In genomic region chr17:33492731-33493260, GRCh38 we compare ENCODE assay signal across 1 cellular context.
TF ChIP-seq lines count a peak whose summit lies in the region.

No MANE protein-coding gene starts in this region.

TF ChIP-seq in GM12878, 131 proteins besides CTCF, POLR2A, EP300 and RAD21 (continued from another document):
- TF ChIP-seq ZNF687 (IDR thresholded peaks at IDR 0.05), result no peak
- TF ChIP-seq ZBTB4 (CRISPR knock-in tag; IDR thresholded peaks at IDR 0.05), result no peak
- no peak for TF ChIP-seq NRF1 (conservative IDR thresholded peaks at IDR 0.05; ENCODE audit: low read depth, low read length)
TF ChIP-seq in GM12878: peak in this region for 0.
